Comparison of ENCODE assay signal across 20 cellular contexts in genomic region chr11:27465629-27466028, GRCh38. TPM values are rescaled to one million over a fixed set of nuclear protein-coding genes. Genes with fewer than 3 reads are reported as not detected.
DNase-seq lines count a peak whose midpoint lies in the region; ATAC-seq, FAIRE-seq and TF ChIP-seq lines count a peak whose summit lies in the region.
"Had no signal": no experiment of that assay in that cellular context is flagged by ENCODE, and none has a peak within 500 bp of the region (broad histone marks: within the 10 kb centered on the region; RNA-seq: fewer than 3 reads in every experiment).

No MANE protein-coding gene starts in this region.

- DNase-seq in Right ventricle myocardium inferior (ENCODE audit: missing footprints) (no peak), left ventricle myocardium superior (no peak), breast epithelium (ENCODE audit: low spot score in 2 of 2) (no peak), keratinocyte (ENCODE audit: low read depth, low spot score) (no peak), suprapubic skin (ENCODE audit: low spot score in 2 of 2) (no peak), GM20000 (ENCODE audit: low spot score) (no peak)
- DNase-seq in naive thymus-derived CD4-positive, alpha-beta T cell: no peak
- no peak for DNase-seq in T-helper 2 cell treated with Interferon-gamma antibody and Interleukin-4, amounts not matched to agents 5 μg/mL and 100 μg/mL, for 36 hours (ENCODE audit: low spot score)
- DNase-seq: activated CD4-positive, alpha-beta T cell treated with anti-CD3 and anti-CD28 coated beads, Interleukin-2, amount 50 U/mL, for 48 hours; HCEC 1CT; MM.1S; NCI-H2029 treated with DMSO at 0.1 percent for 48 hours; NCI-H774; Peyer's patch; stimulated activated CD4-positive, alpha-beta T cell treated with anti-CD3 and anti-CD28 coated beads, Interleukin-12 subunit alpha, Interleukin-12 subunit beta, amount 100 ng/mL, for 4 hours; stimulated activated naive CD4-positive, alpha-beta T cell; uterus had no signal

- POLR2A ChIA-PET in naive thymus-derived CD4-positive, alpha-beta T cell (lab: Charles Lee): no interaction called here

- no peak overlapping the region for H3K4me3 Mint-ChIP-seq in naive thymus-derived CD4-positive, alpha-beta T cell
- H3K4me3 Mint-ChIP-seq in T-helper 2 cell treated with Interferon-gamma antibody and Interleukin-4, amounts not matched to agents 5 μg/mL and 100 μg/mL, for 36 hours: no peak overlapping the region

- H3K27ac ChIP-seq in breast epithelium: peak overlapping the region; percentile 64 to 88
- peak overlapping the region; percentile 83 for H3K27ac ChIP-seq in keratinocyte (ENCODE audit: control insufficient read depth, insufficient read depth, low read length)
- peak overlapping the region; percentile 53 for H3K27ac ChIP-seq in suprapubic skin
- H3K27ac ChIP-seq in naive thymus-derived CD4-positive, alpha-beta T cell (ENCODE audit: low read depth, low read length): no peak overlapping the region
- H3K27ac ChIP-seq: C4-2B, Peyer's patch had no signal

- dilution Hi-C loops in keratinocyte (cut with MboI; ENCODE audit: extremely low pct_ligation_motif_present, low sequenced_read_pairs): no loop called here

- no peaks in the 10 kb centered on the region for H4K20me1 ChIP-seq in keratinocyte (ENCODE audit: control insufficient read depth, extremely low read depth, insufficient read depth, low read length)

- H2AFZ ChIP-seq in keratinocyte (ENCODE audit: control insufficient read depth, low read length): no peak overlapping the region

- H3K27me3 ChIP-seq in breast epithelium (no peaks in the 10 kb centered on the region), keratinocyte (ENCODE audit: control insufficient read depth, extremely low read depth, insufficient read depth, low read length) (no peaks in the 10 kb centered on the region), suprapubic skin (no peaks in the 10 kb centered on the region)
- no peaks in the 10 kb centered on the region for H3K27me3 ChIP-seq in naive thymus-derived CD4-positive, alpha-beta T cell (ENCODE audit: control insufficient read depth in 2 of 2, insufficient read depth in 2 of 2, low read length in 2 of 2)
- H3K27me3 ChIP-seq: Peyer's patch, uterus had no signal

- peaks cover 0 to 35% (median 16%) of the 10 kb centered on the region in 5 donors for H3K27me3 Mint-ChIP-seq in naive thymus-derived CD4-positive, alpha-beta T cell
- peaks cover 29% of the 10 kb centered on the region for H3K27me3 Mint-ChIP-seq in T-helper 2 cell treated with Interferon-gamma antibody and Interleukin-4, amounts not matched to agents 5 μg/mL and 100 μg/mL, for 36 hours (ENCODE audit: low read depth)

- no peaks in the 10 kb centered on the region for H3K36me3 Mint-ChIP-seq in naive thymus-derived CD4-positive, alpha-beta T cell
- no peaks in the 10 kb centered on the region for H3K36me3 Mint-ChIP-seq in T-helper 2 cell treated with Interferon-gamma antibody and Interleukin-4, amounts not matched to agents 5 μg/mL and 100 μg/mL, for 36 hours (ENCODE audit: low read depth)

- no peak for TF ChIP-seq CTCF in breast epithelium (IDR thresholded peaks at IDR 0.05)
- no peak for TF ChIP-seq CTCF in keratinocyte (optimal IDR thresholded peaks at IDR 0.05 in 1 of 3, IDR thresholded peaks at IDR 0.05 in 1 of 3, conservative IDR thresholded peaks at IDR 0.05 in 1 of 3; ENCODE audit: extremely low read depth in 1 of 3, insufficient read depth in 2 of 3, low read length in 3 of 3)
- TF ChIP-seq CTCF in suprapubic skin (IDR thresholded peaks at IDR 0.05): no peak
- TF ChIP-seq CTCF in GM20000 (IDR thresholded peaks at IDR 0.05; ENCODE audit: extremely low read depth, missing control alignments): no peak

- no peaks in the 10 kb centered on the region for H3K9me1 ChIP-seq in keratinocyte (ENCODE audit: control insufficient read depth, extremely low read depth, insufficient read depth, low read length)

- H3K9me3 ChIP-seq in breast epithelium (no peaks in the 10 kb centered on the region), keratinocyte (ENCODE audit: control insufficient read depth, low read depth, low read length) (no peaks in the 10 kb centered on the region), suprapubic skin (no peaks in the 10 kb centered on the region)
- H3K9me3 ChIP-seq in naive thymus-derived CD4-positive, alpha-beta T cell (ENCODE audit: control insufficient read depth in 2 of 3, low read length in 3 of 3): no peaks in the 10 kb centered on the region
- H3K9me3 ChIP-seq: Peyer's patch, uterus had no signal

- peaks cover 0 to 9% (median 2%) of the 10 kb centered on the region in 7 donors for H3K4me1 Mint-ChIP-seq in naive thymus-derived CD4-positive, alpha-beta T cell
- no peaks in the 10 kb centered on the region for H3K4me1 Mint-ChIP-seq in T-helper 2 cell treated with Interferon-gamma antibody and Interleukin-4, amounts not matched to agents 5 μg/mL and 100 μg/mL, for 36 hours (ENCODE audit: low read depth)

- no peak overlapping the region for H3K27ac Mint-ChIP-seq in naive thymus-derived CD4-positive, alpha-beta T cell
- no peak overlapping the region for H3K27ac Mint-ChIP-seq in T-helper 2 cell treated with Interferon-gamma antibody and Interleukin-4, amounts not matched to agents 5 μg/mL and 100 μg/mL, for 36 hours

- ATAC-seq in Right ventricle myocardium inferior: peak; percentile 14
- ATAC-seq in left ventricle myocardium superior: no peak
- no peak for ATAC-seq in naive thymus-derived CD4-positive, alpha-beta T cell

- peaks cover 85% of the 10 kb centered on the region for H3K79me2 ChIP-seq in keratinocyte (ENCODE audit: control insufficient read depth, insufficient read depth, low read length)

- no peaks in the 10 kb centered on the region for H3K9me3 Mint-ChIP-seq in naive thymus-derived CD4-positive, alpha-beta T cell
- H3K9me3 Mint-ChIP-seq in T-helper 2 cell treated with Interferon-gamma antibody and Interleukin-4, amounts not matched to agents 5 μg/mL and 100 μg/mL, for 36 hours: no peaks in the 10 kb centered on the region

- H3K4me2 ChIP-seq in keratinocyte (ENCODE audit: control insufficient read depth, extremely low read depth, insufficient read depth, low read depth, low read length): peak overlapping the region; percentile 66

- H3K4me1 ChIP-seq in breast epithelium (peaks cover 0 to 7% of the 10 kb centered on the region in 2 donors), keratinocyte (ENCODE audit: control insufficient read depth, extremely low read depth, insufficient read depth, low read length) (peaks cover 77% of the 10 kb centered on the region), suprapubic skin (peaks cover 76% of the 10 kb centered on the region)
- peaks cover 0 to 2% of the 10 kb centered on the region in 2 donors for H3K4me1 ChIP-seq in naive thymus-derived CD4-positive, alpha-beta T cell (ENCODE audit: control insufficient read depth in 2 of 2, insufficient read depth in 2 of 2, low read length in 2 of 2)

- TF ChIP-seq EP300 in suprapubic skin (IDR thresholded peaks at IDR 0.05): no peak

- H3K9ac ChIP-seq in keratinocyte (ENCODE audit: control insufficient read depth, extremely low read depth, insufficient read depth, low read length): peak overlapping the region; percentile 49

- CTCF ChIA-PET in naive thymus-derived CD4-positive, alpha-beta T cell (lab: Charles Lee): no interaction called here

- TF ChIP-seq POLR2A in breast epithelium (IDR thresholded peaks at IDR 0.05) (no peak), suprapubic skin (IDR thresholded peaks at IDR 0.05) (no peak)

- H3K4me3 ChIP-seq in breast epithelium (no peak overlapping the region), keratinocyte (ENCODE audit: control insufficient read depth in 2 of 3, extremely low read depth in 1 of 3, insufficient read depth in 2 of 3, low read depth in 1 of 3, low read length in 3 of 3) (peak overlapping the region in 2 of 3 experiments; percentile 55 to 58), suprapubic skin (no peak overlapping the region)
- H3K4me3 ChIP-seq in naive thymus-derived CD4-positive, alpha-beta T cell (ENCODE audit: low read length): no peak overlapping the region
- H3K4me3 ChIP-seq: Peyer's patch, uterus had no signal

- no peak for FAIRE-seq in keratinocyte (lab: Jason Lieb, UNC)
- FAIRE-seq: A204.1, TTC549 had no signal

- no peaks in the 10 kb centered on the region for H3K36me3 ChIP-seq in breast epithelium
- no peaks in the 10 kb centered on the region for H3K36me3 ChIP-seq in keratinocyte (ENCODE audit: control insufficient read depth in 2 of 2, extremely low read depth in 1 of 2, insufficient read depth in 2 of 2, low read length in 2 of 2)
- no peaks in the 10 kb centered on the region for H3K36me3 ChIP-seq in suprapubic skin
- H3K36me3 ChIP-seq in naive thymus-derived CD4-positive, alpha-beta T cell (ENCODE audit: control insufficient read depth in 2 of 3, insufficient read depth in 3 of 3, low read length in 3 of 3): no peaks in the 10 kb centered on the region
- H3K36me3 ChIP-seq: Peyer's patch, uterus had no signal

- intact Hi-C loops in Right ventricle myocardium inferior (cut with DNase I) (loop anchor here (5.0 to 10.0 kb wide), 2 partner anchors 43 to 59 kb away; no protein-coding TSS in a partner anchor), left ventricle myocardium superior (cut with micrococcal nuclease) (loop anchor here (10.0 kb wide), 1 partner anchor 91 kb away; no protein-coding TSS in a partner anchor), breast epithelium (cut with DNase I; ENCODE audit: low total_unique reads) (no loop called here)
- intact Hi-C loops in naive thymus-derived CD4-positive, alpha-beta T cell (cut with micrococcal nuclease): no loop called here

- WGBS in suprapubic skin: 45% methylated on average over 3 of the region's 3 CpGs

RNA-seq across cellular contexts. Expression of gene LGR4, which starts 7.0 kb away (rescaled TPM):
- 32.7 TPM for total RNA-seq in Right ventricle myocardium inferior
- 43.5 TPM for total RNA-seq in left ventricle myocardium superior
- total RNA-seq in breast epithelium: 10 to 100 TPM; 28.5 to 93.7 (median 34.2) TPM
- polyA plus RNA-seq in keratinocyte: 24.3 to 49.7 TPM (median 35.1 TPM) in 3 replicates
- 7.3 TPM for polyA plus RNA-seq in keratinocyte (2011; ENCODE audit: low read depth)
- polyA plus RNA-seq in keratinocyte (2011; cell fraction: cytosol; rRNA removed): 10.9 and 21.5 TPM in 2 replicates
- polyA plus RNA-seq in keratinocyte (2011; cell fraction: nucleus; rRNA removed): 48.3 and 61.2 TPM in 2 replicates
- 14.8 and 24.7 TPM in 2 replicates for polyA plus RNA-seq in keratinocyte (2012; ENCODE audit: low replicate concordance)
- polyA minus RNA-seq in keratinocyte: 37.3 to 116 TPM (median 94.5 TPM) in 3 replicates
- polyA minus RNA-seq in keratinocyte (2011; cell fraction: cytosol; rRNA and poly(A)+ RNA removed): 30.1 TPM
- 95.4 and 156 TPM in 2 replicates for polyA minus RNA-seq in keratinocyte (2011; cell fraction: nucleus; rRNA and poly(A)+ RNA removed)
- total RNA-seq in suprapubic skin: 100 to 1,000 TPM in 1 of 4 donors, 10 to 100 TPM in 3; 54.7 to 143 (median 66.4) TPM
- total RNA-seq in naive thymus-derived CD4-positive, alpha-beta T cell: 1 to 10 TPM in 2 of 5 experiments, under 1 TPM in 3; 0.05 to 1.5 (median 0.95) TPM
- under 1 TPM; 0.05 to 0.07 TPM for polyA plus RNA-seq in naive thymus-derived CD4-positive, alpha-beta T cell

RNA-seq across cellular contexts. Expression of gene LIN7C, which starts 40.9 kb away (rescaled TPM):
- total RNA-seq in Right ventricle myocardium inferior: 17.0 TPM
- total RNA-seq in left ventricle myocardium superior: 18.3 TPM
- total RNA-seq in breast epithelium: 10 to 100 TPM; 26.6 to 43.8 (median 38.0) TPM
- polyA plus RNA-seq in keratinocyte: 12.1 to 27.5 TPM (median 23.0 TPM) in 3 replicates
- 20.4 TPM for polyA plus RNA-seq in keratinocyte (2011; ENCODE audit: low read depth)
- 13.2 and 23.7 TPM in 2 replicates for polyA plus RNA-seq in keratinocyte (2011; cell fraction: cytosol; rRNA removed)
- polyA plus RNA-seq in keratinocyte (2011; cell fraction: nucleus; rRNA removed): 13.2 and 18.1 TPM in 2 replicates
- 12.8 and 13.6 TPM in 2 replicates for polyA plus RNA-seq in keratinocyte (2012; ENCODE audit: low replicate concordance)
- 4.8 to 18.2 TPM (median 8.4 TPM) in 3 replicates for polyA minus RNA-seq in keratinocyte
- 18.6 TPM for polyA minus RNA-seq in keratinocyte (2011; cell fraction: cytosol; rRNA and poly(A)+ RNA removed)
- polyA minus RNA-seq in keratinocyte (2011; cell fraction: nucleus; rRNA and poly(A)+ RNA removed): 8.4 and 18.7 TPM in 2 replicates
- 10 to 100 TPM; 31.7 to 45.5 (median 42.6) TPM for total RNA-seq in suprapubic skin
- total RNA-seq in naive thymus-derived CD4-positive, alpha-beta T cell: 10 to 100 TPM; 21.4 to 31.3 (median 25.4) TPM
- polyA plus RNA-seq in naive thymus-derived CD4-positive, alpha-beta T cell: 10 to 100 TPM; 11.5 to 12.9 TPM

Comparison
In these comparisons a context has a peak if more than half of its experiments do, and no peak if none do; other contexts are left out.
1. H3K4me3 ChIP-seq: peak in keratinocyte (2 of 3); none in breast epithelium (0 of 3), suprapubic skin (single experiment) and naive thymus-derived CD4-positive, alpha-beta T cell (single experiment).
2. RNA of gene LGR4, which starts 7.0 kb away (total RNA-seq): 54.7 to 143 TPM in suprapubic skin, 43.5 TPM in left ventricle myocardium superior (single experiment), 28.5 to 93.7 TPM in breast epithelium and 32.7 TPM in Right ventricle myocardium inferior (single experiment); 0.05 to 1.5 TPM in naive thymus-derived CD4-positive, alpha-beta T cell; every median in the first group is over 10 times any median in the second.
3. intact Hi-C loops: an anchor here in Right ventricle myocardium inferior (5.0 to 10.0 kb wide) and left ventricle myocardium superior (10.0 kb wide); none called in breast epithelium and naive thymus-derived CD4-positive, alpha-beta T cell.